Comparison of ENCODE assay signal across 1 cellular context in the genomic region with DNA sequence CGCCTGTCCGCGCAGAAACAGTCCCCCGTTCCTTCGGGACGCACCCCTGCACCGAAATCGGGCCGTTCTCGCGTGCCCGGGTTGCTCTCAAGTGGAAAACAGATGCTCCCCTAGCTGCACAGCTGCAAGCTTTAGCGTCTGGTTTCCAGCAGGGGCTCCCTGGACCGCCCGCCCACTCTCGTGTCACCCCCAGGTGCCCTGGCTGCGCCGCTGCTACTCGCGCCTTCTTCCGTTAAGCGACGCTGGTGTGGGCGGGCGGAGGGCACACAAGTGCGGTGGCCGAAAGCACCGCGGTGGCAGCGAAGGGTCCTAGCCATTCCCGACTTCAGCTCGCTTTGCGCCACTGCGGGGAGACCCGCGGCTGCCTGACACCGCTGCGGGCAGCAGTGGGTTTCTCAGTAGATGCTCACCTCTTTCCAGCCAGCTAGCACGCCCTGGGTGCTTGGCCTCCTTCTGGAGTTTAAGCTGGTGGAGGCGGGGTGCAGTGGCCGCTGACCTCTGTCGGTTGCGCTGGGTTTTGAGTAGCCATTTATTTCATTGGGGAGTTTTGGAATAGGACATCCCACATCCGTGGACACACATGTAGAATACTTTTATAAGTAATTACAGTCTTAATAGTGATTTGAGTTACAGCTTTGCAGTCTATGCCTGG.
TF ChIP-seq lines count a peak whose summit lies in the region.

No MANE protein-coding gene starts in this region.

TF ChIP-seq in HepG2, 621 proteins besides CTCF, POLR2A, EP300 and RAD21 (continued from another document and continues in another):
- TF ChIP-seq, protein P1, sequence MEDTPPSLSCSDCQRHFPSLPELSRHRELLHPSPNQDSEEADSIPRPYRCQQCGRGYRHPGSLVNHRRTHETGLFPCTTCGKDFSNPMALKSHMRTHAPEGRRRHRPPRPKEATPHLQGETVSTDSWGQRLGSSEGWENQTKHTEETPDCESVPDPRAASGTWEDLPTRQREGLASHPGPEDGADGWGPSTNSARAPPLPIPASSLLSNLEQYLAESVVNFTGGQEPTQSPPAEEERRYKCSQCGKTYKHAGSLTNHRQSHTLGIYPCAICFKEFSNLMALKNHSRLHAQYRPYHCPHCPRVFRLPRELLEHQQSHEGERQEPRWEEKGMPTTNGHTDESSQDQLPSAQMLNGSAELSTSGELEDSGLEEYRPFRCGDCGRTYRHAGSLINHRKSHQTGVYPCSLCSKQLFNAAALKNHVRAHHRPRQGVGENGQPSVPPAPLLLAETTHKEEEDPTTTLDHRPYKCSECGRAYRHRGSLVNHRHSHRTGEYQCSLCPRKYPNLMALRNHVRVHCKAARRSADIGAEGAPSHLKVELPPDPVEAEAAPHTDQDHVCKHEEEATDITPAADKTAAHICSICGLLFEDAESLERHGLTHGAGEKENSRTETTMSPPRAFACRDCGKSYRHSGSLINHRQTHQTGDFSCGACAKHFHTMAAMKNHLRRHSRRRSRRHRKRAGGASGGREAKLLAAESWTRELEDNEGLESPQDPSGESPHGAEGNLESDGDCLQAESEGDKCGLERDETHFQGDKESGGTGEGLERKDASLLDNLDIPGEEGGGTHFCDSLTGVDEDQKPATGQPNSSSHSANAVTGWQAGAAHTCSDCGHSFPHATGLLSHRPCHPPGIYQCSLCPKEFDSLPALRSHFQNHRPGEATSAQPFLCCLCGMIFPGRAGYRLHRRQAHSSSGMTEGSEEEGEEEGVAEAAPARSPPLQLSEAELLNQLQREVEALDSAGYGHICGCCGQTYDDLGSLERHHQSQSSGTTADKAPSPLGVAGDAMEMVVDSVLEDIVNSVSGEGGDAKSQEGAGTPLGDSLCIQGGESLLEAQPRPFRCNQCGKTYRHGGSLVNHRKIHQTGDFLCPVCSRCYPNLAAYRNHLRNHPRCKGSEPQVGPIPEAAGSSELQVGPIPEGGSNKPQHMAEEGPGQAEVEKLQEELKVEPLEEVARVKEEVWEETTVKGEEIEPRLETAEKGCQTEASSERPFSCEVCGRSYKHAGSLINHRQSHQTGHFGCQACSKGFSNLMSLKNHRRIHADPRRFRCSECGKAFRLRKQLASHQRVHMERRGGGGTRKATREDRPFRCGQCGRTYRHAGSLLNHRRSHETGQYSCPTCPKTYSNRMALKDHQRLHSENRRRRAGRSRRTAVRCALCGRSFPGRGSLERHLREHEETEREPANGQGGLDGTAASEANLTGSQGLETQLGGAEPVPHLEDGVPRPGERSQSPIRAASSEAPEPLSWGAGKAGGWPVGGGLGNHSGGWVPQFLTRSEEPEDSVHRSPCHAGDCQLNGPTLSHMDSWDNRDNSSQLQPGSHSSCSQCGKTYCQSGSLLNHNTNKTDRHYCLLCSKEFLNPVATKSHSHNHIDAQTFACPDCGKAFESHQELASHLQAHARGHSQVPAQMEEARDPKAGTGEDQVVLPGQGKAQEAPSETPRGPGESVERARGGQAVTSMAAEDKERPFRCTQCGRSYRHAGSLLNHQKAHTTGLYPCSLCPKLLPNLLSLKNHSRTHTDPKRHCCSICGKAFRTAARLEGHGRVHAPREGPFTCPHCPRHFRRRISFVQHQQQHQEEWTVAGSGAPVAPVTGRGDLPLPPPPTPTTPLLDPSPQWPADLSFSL (CRISPR knock-in tag; IDR thresholded peaks at IDR 0.05): peak; percentile 73
- TF ChIP-seq ZNF780A (CRISPR knock-in tag; IDR thresholded peaks at IDR 0.05): no peak
- peak; percentile 76; the same call in 1 of the 2 replicates for TF ChIP-seq ZBTB7A (CRISPR knock-in tag; IDR thresholded peaks at IDR 0.05)
- TF ChIP-seq ZNF260 (CRISPR knock-in tag; IDR thresholded peaks at IDR 0.05; ENCODE audit: borderline replicate concordance, low read depth): no peak
- TF ChIP-seq SSRP1 (CRISPR knock-in tag; IDR thresholded peaks at IDR 0.05): no peak
- TF ChIP-seq ZNF550 (CRISPR knock-in tag; IDR thresholded peaks at IDR 0.05; ENCODE audit: borderline replicate concordance): no peak
- peak; percentile 28 for TF ChIP-seq TEAD3 (CRISPR knock-in tag; optimal IDR thresholded peaks at IDR 0.05; ENCODE audit: borderline replicate concordance)
- TF ChIP-seq ZC3H13 (CRISPR knock-in tag; IDR thresholded peaks at IDR 0.05): no peak
- no peak for TF ChIP-seq ATF1 (CRISPR knock-in tag; IDR thresholded peaks at IDR 0.05)
- no peak for TF ChIP-seq MTF2 (CRISPR knock-in tag; IDR thresholded peaks at IDR 0.05; ENCODE audit: borderline replicate concordance)
- TF ChIP-seq ZNF451 (CRISPR knock-in tag; IDR thresholded peaks at IDR 0.05): no peak
- TF ChIP-seq JARID2 (CRISPR knock-in tag; IDR thresholded peaks at IDR 0.05; ENCODE audit: insufficient replicate concordance): peak; percentile 64
- no peak for TF ChIP-seq SP2 (CRISPR knock-in tag; IDR thresholded peaks at IDR 0.05)
- TF ChIP-seq, protein P2, sequence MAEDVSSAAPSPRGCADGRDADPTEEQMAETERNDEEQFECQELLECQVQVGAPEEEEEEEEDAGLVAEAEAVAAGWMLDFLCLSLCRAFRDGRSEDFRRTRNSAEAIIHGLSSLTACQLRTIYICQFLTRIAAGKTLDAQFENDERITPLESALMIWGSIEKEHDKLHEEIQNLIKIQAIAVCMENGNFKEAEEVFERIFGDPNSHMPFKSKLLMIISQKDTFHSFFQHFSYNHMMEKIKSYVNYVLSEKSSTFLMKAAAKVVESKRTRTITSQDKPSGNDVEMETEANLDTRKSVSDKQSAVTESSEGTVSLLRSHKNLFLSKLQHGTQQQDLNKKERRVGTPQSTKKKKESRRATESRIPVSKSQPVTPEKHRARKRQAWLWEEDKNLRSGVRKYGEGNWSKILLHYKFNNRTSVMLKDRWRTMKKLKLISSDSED (CRISPR knock-in tag; IDR thresholded peaks at IDR 0.05): no peak
- peak; percentile 90 for TF ChIP-seq KMT2A (CRISPR knock-in tag; IDR thresholded peaks at IDR 0.05)
- TF ChIP-seq ZBTB1 (CRISPR knock-in tag; IDR thresholded peaks at IDR 0.05; ENCODE audit: borderline replicate concordance): no peak
- TF ChIP-seq AKAP8 (CRISPR knock-in tag; IDR thresholded peaks at IDR 0.05): no peak
- TF ChIP-seq, protein P3, sequence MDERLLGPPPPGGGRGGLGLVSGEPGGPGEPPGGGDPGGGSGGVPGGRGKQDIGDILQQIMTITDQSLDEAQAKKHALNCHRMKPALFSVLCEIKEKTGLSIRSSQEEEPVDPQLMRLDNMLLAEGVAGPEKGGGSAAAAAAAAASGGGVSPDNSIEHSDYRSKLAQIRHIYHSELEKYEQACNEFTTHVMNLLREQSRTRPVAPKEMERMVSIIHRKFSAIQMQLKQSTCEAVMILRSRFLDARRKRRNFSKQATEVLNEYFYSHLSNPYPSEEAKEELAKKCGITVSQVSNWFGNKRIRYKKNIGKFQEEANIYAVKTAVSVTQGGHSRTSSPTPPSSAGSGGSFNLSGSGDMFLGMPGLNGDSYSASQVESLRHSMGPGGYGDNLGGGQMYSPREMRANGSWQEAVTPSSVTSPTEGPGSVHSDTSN (CRISPR knock-in tag; IDR thresholded peaks at IDR 0.05): no peak
- peak; percentile 77 for TF ChIP-seq KMT2B (CRISPR knock-in tag; IDR thresholded peaks at IDR 0.05)
- TF ChIP-seq TP53 (CRISPR knock-in tag; conservative IDR thresholded peaks at IDR 0.05): no peak
- TF ChIP-seq NKX3-1 (CRISPR knock-in tag; IDR thresholded peaks at IDR 0.05): no peak
- no peak for TF ChIP-seq ASH2L (IDR thresholded peaks at IDR 0.05; ENCODE audit: insufficient read length, low read depth, low read length)
- no peak for TF ChIP-seq NR2C2 (CRISPR knock-in tag; IDR thresholded peaks at IDR 0.05; ENCODE audit: borderline replicate concordance)
- TF ChIP-seq ZNF616 (CRISPR knock-in tag; IDR thresholded peaks at IDR 0.05; ENCODE audit: low read depth): no peak
- TF ChIP-seq ZNF772 (CRISPR knock-in tag; IDR thresholded peaks at IDR 0.05): peak; percentile 86; the same call in 1 of the 2 replicates
- no peak for TF ChIP-seq ZNF333 (CRISPR knock-in tag; IDR thresholded peaks at IDR 0.05; ENCODE audit: borderline replicate concordance)
- no peak for TF ChIP-seq ZKSCAN1 (IDR thresholded peaks at IDR 0.05; ENCODE audit: low read length)
- TF ChIP-seq, protein P4, sequence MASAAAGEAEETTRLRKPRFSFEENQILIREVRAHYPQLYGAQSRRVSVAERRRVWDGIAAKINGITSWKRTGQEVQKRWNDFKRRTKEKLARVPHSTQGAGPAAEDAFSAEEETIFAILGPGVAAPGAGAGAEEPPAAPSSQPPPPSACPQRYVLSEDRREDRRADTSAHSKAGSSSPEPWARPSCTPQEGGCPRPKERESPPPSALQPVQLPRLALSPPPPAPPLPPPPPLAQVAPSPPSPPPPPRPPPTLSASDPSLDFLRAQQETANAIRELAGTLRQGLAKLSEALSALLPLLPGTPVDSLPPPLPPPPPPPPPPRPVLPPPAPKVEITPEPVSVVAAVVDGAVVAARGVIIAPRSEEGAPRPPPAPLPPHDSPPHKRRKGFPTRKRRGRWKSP (CRISPR knock-in tag; IDR thresholded peaks at IDR 0.05): peak; percentile 78
- TF ChIP-seq, protein P5, sequence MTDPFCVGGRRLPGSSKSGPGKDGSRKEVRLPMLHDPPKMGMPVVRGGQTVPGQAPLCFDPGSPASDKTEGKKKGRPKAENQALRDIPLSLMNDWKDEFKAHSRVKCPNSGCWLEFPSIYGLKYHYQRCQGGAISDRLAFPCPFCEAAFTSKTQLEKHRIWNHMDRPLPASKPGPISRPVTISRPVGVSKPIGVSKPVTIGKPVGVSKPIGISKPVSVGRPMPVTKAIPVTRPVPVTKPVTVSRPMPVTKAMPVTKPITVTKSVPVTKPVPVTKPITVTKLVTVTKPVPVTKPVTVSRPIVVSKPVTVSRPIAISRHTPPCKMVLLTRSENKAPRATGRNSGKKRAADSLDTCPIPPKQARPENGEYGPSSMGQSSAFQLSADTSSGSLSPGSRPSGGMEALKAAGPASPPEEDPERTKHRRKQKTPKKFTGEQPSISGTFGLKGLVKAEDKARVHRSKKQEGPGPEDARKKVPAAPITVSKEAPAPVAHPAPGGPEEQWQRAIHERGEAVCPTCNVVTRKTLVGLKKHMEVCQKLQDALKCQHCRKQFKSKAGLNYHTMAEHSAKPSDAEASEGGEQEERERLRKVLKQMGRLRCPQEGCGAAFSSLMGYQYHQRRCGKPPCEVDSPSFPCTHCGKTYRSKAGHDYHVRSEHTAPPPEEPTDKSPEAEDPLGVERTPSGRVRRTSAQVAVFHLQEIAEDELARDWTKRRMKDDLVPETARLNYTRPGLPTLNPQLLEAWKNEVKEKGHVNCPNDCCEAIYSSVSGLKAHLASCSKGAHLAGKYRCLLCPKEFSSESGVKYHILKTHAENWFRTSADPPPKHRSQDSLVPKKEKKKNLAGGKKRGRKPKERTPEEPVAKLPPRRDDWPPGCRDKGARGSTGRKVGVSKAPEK (CRISPR knock-in tag; IDR thresholded peaks at IDR 0.05; ENCODE audit: borderline replicate concordance): no peak
- peak; percentile 41; the same call in 1 of the 2 replicates for TF ChIP-seq SALL2 (CRISPR knock-in tag; IDR thresholded peaks at IDR 0.05)
- no peak for TF ChIP-seq MLLT10 (CRISPR knock-in tag; IDR thresholded peaks at IDR 0.05)
- TF ChIP-seq ZNF766 (CRISPR knock-in tag; IDR thresholded peaks at IDR 0.05; ENCODE audit: borderline replicate concordance): no peak
- no peak for TF ChIP-seq NCOA5 (CRISPR knock-in tag; IDR thresholded peaks at IDR 0.05)
- 0 out of 2 replicates have a peak, but pooled peaks have one; percentile 55 for TF ChIP-seq ZNF749 (CRISPR knock-in tag; IDR thresholded peaks at IDR 0.05; ENCODE audit: borderline replicate concordance)
- TF ChIP-seq NFATC3 (CRISPR knock-in tag; IDR thresholded peaks at IDR 0.05): no peak
- TF ChIP-seq PAWR (CRISPR knock-in tag; IDR thresholded peaks at IDR 0.05; ENCODE audit: borderline replicate concordance): no peak
- peak; percentile 30; the same call in 1 of the 2 replicates for TF ChIP-seq FOXK1 (CRISPR knock-in tag; IDR thresholded peaks at IDR 0.05; ENCODE audit: borderline replicate concordance, low read depth)
- TF ChIP-seq, protein P6, sequence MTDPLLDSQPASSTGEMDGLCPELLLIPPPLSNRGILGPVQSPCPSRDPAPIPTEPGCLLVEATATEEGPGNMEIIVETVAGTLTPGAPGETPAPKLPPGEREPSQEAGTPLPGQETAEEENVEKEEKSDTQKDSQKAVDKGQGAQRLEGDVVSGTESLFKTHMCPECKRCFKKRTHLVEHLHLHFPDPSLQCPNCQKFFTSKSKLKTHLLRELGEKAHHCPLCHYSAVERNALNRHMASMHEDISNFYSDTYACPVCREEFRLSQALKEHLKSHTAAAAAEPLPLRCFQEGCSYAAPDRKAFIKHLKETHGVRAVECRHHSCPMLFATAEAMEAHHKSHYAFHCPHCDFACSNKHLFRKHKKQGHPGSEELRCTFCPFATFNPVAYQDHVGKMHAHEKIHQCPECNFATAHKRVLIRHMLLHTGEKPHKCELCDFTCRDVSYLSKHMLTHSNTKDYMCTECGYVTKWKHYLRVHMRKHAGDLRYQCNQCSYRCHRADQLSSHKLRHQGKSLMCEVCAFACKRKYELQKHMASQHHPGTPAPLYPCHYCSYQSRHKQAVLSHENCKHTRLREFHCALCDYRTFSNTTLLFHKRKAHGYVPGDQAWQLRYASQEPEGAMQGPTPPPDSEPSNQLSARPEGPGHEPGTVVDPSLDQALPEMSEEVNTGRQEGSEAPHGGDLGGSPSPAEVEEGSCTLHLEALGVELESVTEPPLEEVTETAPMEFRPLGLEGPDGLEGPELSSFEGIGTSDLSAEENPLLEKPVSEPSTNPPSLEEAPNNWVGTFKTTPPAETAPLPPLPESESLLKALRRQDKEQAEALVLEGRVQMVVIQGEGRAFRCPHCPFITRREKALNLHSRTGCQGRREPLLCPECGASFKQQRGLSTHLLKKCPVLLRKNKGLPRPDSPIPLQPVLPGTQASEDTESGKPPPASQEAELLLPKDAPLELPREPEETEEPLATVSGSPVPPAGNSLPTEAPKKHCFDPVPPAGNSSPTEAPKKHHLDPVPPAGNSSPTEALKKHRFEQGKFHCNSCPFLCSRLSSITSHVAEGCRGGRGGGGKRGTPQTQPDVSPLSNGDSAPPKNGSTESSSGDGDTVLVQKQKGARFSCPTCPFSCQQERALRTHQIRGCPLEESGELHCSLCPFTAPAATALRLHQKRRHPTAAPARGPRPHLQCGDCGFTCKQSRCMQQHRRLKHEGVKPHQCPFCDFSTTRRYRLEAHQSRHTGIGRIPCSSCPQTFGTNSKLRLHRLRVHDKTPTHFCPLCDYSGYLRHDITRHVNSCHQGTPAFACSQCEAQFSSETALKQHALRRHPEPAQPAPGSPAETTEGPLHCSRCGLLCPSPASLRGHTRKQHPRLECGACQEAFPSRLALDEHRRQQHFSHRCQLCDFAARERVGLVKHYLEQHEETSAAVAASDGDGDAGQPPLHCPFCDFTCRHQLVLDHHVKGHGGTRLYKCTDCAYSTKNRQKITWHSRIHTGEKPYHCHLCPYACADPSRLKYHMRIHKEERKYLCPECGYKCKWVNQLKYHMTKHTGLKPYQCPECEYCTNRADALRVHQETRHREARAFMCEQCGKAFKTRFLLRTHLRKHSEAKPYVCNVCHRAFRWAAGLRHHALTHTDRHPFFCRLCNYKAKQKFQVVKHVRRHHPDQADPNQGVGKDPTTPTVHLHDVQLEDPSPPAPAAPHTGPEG (CRISPR knock-in tag; IDR thresholded peaks at IDR 0.05): peak; percentile 40; the same call in 1 of the 2 replicates
- TF ChIP-seq ZNF781 (CRISPR knock-in tag; IDR thresholded peaks at IDR 0.05; ENCODE audit: borderline replicate concordance, not compliant biosample characterization): peak; percentile 70
- peak; percentile 16; the same call in 1 of the 2 replicates for TF ChIP-seq HNF4A (CRISPR knock-in tag; IDR thresholded peaks at IDR 0.05)
